1 cellular context compared by ENCODE assay signal in genomic region chr11:11967669-11968510, GRCh38.
TF ChIP-seq lines count a peak whose summit lies in the region.

No MANE protein-coding gene starts in this region.

TF ChIP-seq in H1, 55 proteins besides CTCF, POLR2A, EP300 and RAD21:
- TF ChIP-seq NRF1 (IDR thresholded peaks at IDR 0.05; ENCODE audit: low read depth, low read length) = no peak
- TF ChIP-seq NANOG (IDR thresholded peaks at IDR 0.05; ENCODE audit: insufficient read depth, low read depth, low read length, poor library complexity, severe bottlenecking) = no peak
- no peak for TF ChIP-seq SP1 (IDR thresholded peaks at IDR 0.05; ENCODE audit: low read depth, low read length)
- TF ChIP-seq GABPA (IDR thresholded peaks at IDR 0.05; ENCODE audit: borderline replicate concordance, insufficient read depth, low read length) = no peak
- TF ChIP-seq CHD7 (IDR thresholded peaks at IDR 0.05; ENCODE audit: insufficient replicate concordance, low read length) = no peak
- no peak for TF ChIP-seq ZNF274 (IDR thresholded peaks at IDR 0.05; ENCODE audit: borderline replicate concordance, extremely low read depth, low read length)
- no peak for TF ChIP-seq BACH1 (IDR thresholded peaks at IDR 0.05; ENCODE audit: low read length)
- TF ChIP-seq KDM5A (IDR thresholded peaks at IDR 0.05; ENCODE audit: low read length) = no peak
- no peak for TF ChIP-seq TAF1 (IDR thresholded peaks at IDR 0.05; ENCODE audit: low read depth, low read length)
- no peak for TF ChIP-seq RXRA (IDR thresholded peaks at IDR 0.05; ENCODE audit: insufficient read depth, low read depth, low read length)
- no peak for TF ChIP-seq EZH2 (IDR thresholded peaks at IDR 0.05; ENCODE audit: low read depth, low read length, severe bottlenecking)
- TF ChIP-seq HDAC6 (IDR thresholded peaks at IDR 0.05; ENCODE audit: low read depth, low read length) = no peak
